In the genomic region with DNA sequence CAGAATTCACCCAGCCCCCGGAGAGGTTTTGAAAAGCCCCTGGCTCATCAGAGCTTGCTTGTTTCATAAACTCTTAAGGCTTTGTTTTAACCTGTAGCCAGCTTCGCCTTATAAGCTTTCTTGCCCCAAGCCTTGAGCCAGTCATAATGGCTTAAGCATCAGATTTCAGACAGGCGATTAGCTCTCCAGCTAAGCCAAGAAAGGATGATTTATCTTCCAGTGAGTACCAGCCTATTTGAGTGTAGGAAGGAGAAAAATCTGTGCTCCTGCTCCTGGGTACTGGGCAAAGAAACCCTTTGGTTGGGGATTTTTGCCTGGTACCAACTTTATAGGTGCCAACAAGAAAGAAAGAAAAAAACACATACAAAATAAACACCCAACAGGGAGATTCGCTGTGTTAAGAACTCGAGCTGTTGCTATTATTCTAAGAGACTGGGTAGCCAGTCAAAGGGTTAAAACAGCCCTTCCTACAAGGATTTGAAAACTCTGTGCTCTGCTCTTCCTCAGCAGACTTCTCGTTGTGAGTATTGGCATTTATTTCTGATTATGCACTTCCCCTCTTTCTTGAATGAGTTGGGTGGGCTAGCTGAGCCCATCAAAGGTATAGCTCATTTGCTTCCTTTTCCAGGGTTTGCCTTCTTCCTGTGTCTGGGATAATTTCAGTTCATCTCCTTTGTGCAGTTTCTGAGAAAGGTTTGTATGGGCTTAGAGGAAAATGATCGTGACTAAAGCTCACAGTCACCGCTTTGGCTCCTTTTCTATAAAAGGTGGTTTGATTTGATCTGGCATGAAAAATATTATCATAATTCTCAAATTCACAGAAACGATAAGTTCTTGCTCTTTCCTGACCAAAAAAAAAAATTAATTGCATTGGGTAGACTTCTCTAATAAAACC, we compare ENCODE assay signal across 9 cellular contexts.
DNase-seq lines count a peak whose midpoint lies in the region; ATAC-seq and TF ChIP-seq lines count a peak whose summit lies in the region.
"Had no signal": no experiment of that assay in that cellular context is flagged by ENCODE, and none has a peak within 500 bp of the region (broad histone marks: within the 10 kb centered on the region; RNA-seq: fewer than 3 reads in every experiment).

No MANE protein-coding gene starts in this region.

- H3K9ac ChIP-seq in PC-3 (ENCODE audit: low read length): peak overlapping the region; percentile 56

- H3K27ac ChIP-seq in PC-3 (ENCODE audit: low read length) (peak overlapping the region; percentile 93), spleen (no peak overlapping the region)

- peaks cover 10% of the 10 kb centered on the region; the same call in 1 of the 2 replicates for H3K79me2 ChIP-seq in PC-3 (ENCODE audit: low read length)

- no peaks in the 10 kb centered on the region for H3K9me3 ChIP-seq in PC-3 (ENCODE audit: low read length)
- no peaks in the 10 kb centered on the region for H3K9me3 ChIP-seq in spleen

- WGBS in spleen, 5 donors: 67 to 83% (median 74%) methylated on average over 9 of the region's 9 CpGs

- BruUV-seq in PC-3 (replicated peaks; lab: Mats Ljungman, UMichigan): TSS peak; percentile 54

- TF ChIP-seq POLR2A in spleen (IDR thresholded peaks at IDR 0.05): no peak

- ATAC-seq in PC-3 (peak; percentile 25), esophagus mucosa (peak; percentile 58), omental fat pad (ENCODE audit: low FRiP score) (peak; percentile 34)
- ATAC-seq: activated CD4-positive, alpha-beta T cell treated with anti-CD3 and anti-CD28 coated beads for 36 hours had no signal

- no peaks in the 10 kb centered on the region for H3K27me3 ChIP-seq in BJ (ENCODE audit: control insufficient read depth, insufficient read depth, low read length)
- no peaks in the 10 kb centered on the region for H3K27me3 ChIP-seq in PC-3 (ENCODE audit: low read length)
- no peaks in the 10 kb centered on the region for H3K27me3 ChIP-seq in spleen (replicated peaks in 1 of 7)

- no peaks in the 10 kb centered on the region for H4K20me1 ChIP-seq in PC-3 (ENCODE audit: low read length)

- DNase-seq in BJ (ENCODE audit: low read depth) (no peak), PC-3 (peak; percentile 53), omental fat pad (ENCODE audit: low spot score) (no peak), posterior cingulate gyrus (no peak), spleen (no peak), cerebellar nuclear complex (lab: John Stamatoyannopoulos, UW) (no peak)
- no peak for DNase-seq in central memory CD4-positive, alpha-beta T cell
- DNase-seq: activated CD4-positive, alpha-beta T cell treated with anti-CD3 and anti-CD28 coated beads for 36 hours had no signal

- peak overlapping the region; percentile 70 for H2AFZ ChIP-seq in PC-3 (ENCODE audit: low read length)

- H3K4me3 ChIP-seq in BJ (ENCODE audit: low read depth, low read length) (peak overlapping the region; percentile 25), PC-3 (ENCODE audit: low read length) (peak overlapping the region; percentile 63), spleen (no peak overlapping the region)

- POLR2A ChIA-PET in BJ (lab: Charles Lee): interaction anchor here (1.8 kb wide), 1 partner anchor 19 kb away, joined by 6 read pairs; no protein-coding TSS in a partner anchor
- POLR2A ChIA-PET in PC-3 (lab: Charles Lee; ENCODE audit: unreplicated experiment): interaction anchor here (0.7 to 1.0 kb wide), 2 partner anchors 9 to 68 kb away, joined by 5 to 10 read pairs; no protein-coding TSS in a partner anchor

- H3K9me2 ChIP-seq in PC-3 (replicated peaks; ENCODE audit: low read length): no peaks in the 10 kb centered on the region

- H3K36me3 ChIP-seq in BJ (ENCODE audit: control insufficient read depth, insufficient read depth, low read length): no peaks in the 10 kb centered on the region
- no peaks in the 10 kb centered on the region for H3K36me3 ChIP-seq in PC-3 (ENCODE audit: low read depth, low read length)
- H3K36me3 ChIP-seq in spleen: no peaks in the 10 kb centered on the region

- intact Hi-C loops in PC-3 (cut with micrococcal nuclease) (loop anchor here (2.0 to 5.0 kb wide), 2 partner anchors 67 to 68 kb away; no protein-coding TSS in a partner anchor), posterior cingulate gyrus (cut with DNase I) (loop anchor here (10.0 kb wide), 1 partner anchor 70 kb away; no protein-coding TSS in a partner anchor), spleen (cut with DNase I; ENCODE audit: low total_unique reads) (no loop called here)

- H3K4me2 ChIP-seq in PC-3 (ENCODE audit: low read length): peak overlapping the region; percentile 95

- peaks cover 17% of the 10 kb centered on the region for H3F3A ChIP-seq in PC-3 (ENCODE audit: low read length, unreplicated experiment)

- TF ChIP-seq CTCF in BJ (IDR thresholded peaks at IDR 0.05; ENCODE audit: insufficient read depth, low read depth, low read length) (no peak), PC-3 (conservative IDR thresholded peaks at IDR 0.05; ENCODE audit: low read depth, low read length) (no peak), omental fat pad (IDR thresholded peaks at IDR 0.05) (no peak), spleen (IDR thresholded peaks at IDR 0.05 in 8 of 11, conservative IDR thresholded peaks at IDR 0.05 in 3 of 11) (no peak)

- H3K4me1 ChIP-seq in PC-3 (ENCODE audit: insufficient read depth, low read length) (peaks cover 57% of the 10 kb centered on the region), spleen (no peaks in the 10 kb centered on the region)

- CTCF ChIA-PET in BJ (lab: Yijun Ruan, JAX) (interaction anchor here (0.8 to 2.8 kb wide), 10 partner anchors 9 to 80 kb away, joined by 3 to 12 read pairs (median 4); no protein-coding TSS in a partner anchor), PC-3 (lab: Charles Lee) (no interaction called here)

Comparison
In these comparisons a context has a peak if more than half of its experiments do, and no peak if none do; other contexts are left out.
1. H3K4me3 ChIP-seq: peak in BJ (single experiment) and PC-3 (single experiment); none in spleen (0 of 8).
2. Peak in every context shown above with its lines, with median percentiles within 50 percentile points of each other: ATAC-seq.